In the genomic region with DNA sequence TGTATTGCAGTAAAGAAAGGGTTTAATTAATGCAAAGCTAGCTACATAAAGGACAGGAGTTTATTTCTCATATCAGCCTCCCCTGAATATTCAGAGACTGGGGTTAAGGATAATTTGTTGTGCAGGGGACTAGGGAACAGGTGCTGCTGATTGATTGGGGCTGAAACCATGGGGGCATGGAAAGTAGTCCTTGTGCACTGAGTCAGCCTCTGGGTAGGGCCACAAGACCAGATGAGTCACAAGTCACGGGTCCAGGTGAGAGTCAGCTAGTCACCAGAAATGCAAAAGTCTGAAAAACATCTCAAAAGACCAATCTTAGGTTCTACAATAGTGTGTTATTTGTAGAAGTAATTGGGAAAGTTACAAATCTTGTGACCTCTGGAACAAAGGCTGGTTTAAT, we compare ENCODE assay signal across 21 cellular contexts. TPM values are rescaled to one million over a fixed set of nuclear protein-coding genes. Genes with fewer than 3 reads are reported as not detected.
DNase-seq lines count a peak whose midpoint lies in the region; ATAC-seq, FAIRE-seq and TF ChIP-seq lines count a peak whose summit lies in the region.
"Had no signal": no experiment of that assay in that cellular context is flagged by ENCODE, and none has a peak within 500 bp of the region (broad histone marks: within the 10 kb centered on the region; RNA-seq: fewer than 3 reads in every experiment).

No MANE protein-coding gene starts in this region.

- no peak for FAIRE-seq in bronchial epithelial cell (lab: Jason Lieb, UNC)
- FAIRE-seq: GM19239, HTR-8/SVneo had no signal

- no peak overlapping the region for H3K4me3 ChIP-seq in bronchial epithelial cell (ENCODE audit: low read depth, low read length)

- intact Hi-C loops in activated CD8-positive, alpha-beta T cell treated with anti-CD3 and anti-CD28 coated beads for 36 hours (cut with micrococcal nuclease): no loop called here

- H3K9me3 Mint-ChIP-seq in activated CD8-positive, alpha-beta T cell treated with anti-CD3 and anti-CD28 coated beads for 36 hours: no peaks in the 10 kb centered on the region
- H3K9me3 Mint-ChIP-seq in activated CD8-positive, alpha-beta T cell treated with anti-CD3 and anti-CD28 coated beads, Interleukin-2, amount 10 ng/mL, durations not matched to agents 7 days and 5 days (ENCODE audit: insufficient read depth): no peaks in the 10 kb centered on the region
- H3K9me3 Mint-ChIP-seq in stimulated activated effector memory CD8-positive, alpha-beta T cell treated with anti-CD3 and anti-CD28 coated beads, Interleukin-12 subunit alpha, Interleukin-12 subunit beta, amount 100 ng/mL, for 72 hours: no peaks in the 10 kb centered on the region

- H3K27ac Mint-ChIP-seq in activated CD8-positive, alpha-beta T cell treated with anti-CD3 and anti-CD28 coated beads for 36 hours: no peak overlapping the region
- no peak overlapping the region for H3K27ac Mint-ChIP-seq in activated CD8-positive, alpha-beta T cell treated with anti-CD3 and anti-CD28 coated beads, Interleukin-2, amount 10 ng/mL, durations not matched to agents 7 days and 5 days
- no peak overlapping the region for H3K27ac Mint-ChIP-seq in stimulated activated effector memory CD8-positive, alpha-beta T cell treated with anti-CD3 and anti-CD28 coated beads, Interleukin-12 subunit alpha, Interleukin-12 subunit beta, amount 100 ng/mL, for 72 hours
- no peak overlapping the region for H3K27ac Mint-ChIP-seq in T-helper 17 cell
- H3K27ac Mint-ChIP-seq: CD4-positive, CD25-positive, alpha-beta regulatory T cell had no signal

- POLR2A ChIA-PET in activated CD8-positive, alpha-beta T cell treated with anti-CD3 and anti-CD28 coated beads for 36 hours (lab: Charles Lee): no interaction called here
- POLR2A ChIA-PET in activated CD8-positive, alpha-beta T cell treated with anti-CD3 and anti-CD28 coated beads, Interleukin-2, amount 10 ng/mL, durations not matched to agents 7 days and 5 days (lab: Charles Lee): no interaction called here

- no peaks in the 10 kb centered on the region for H3K36me3 Mint-ChIP-seq in activated CD8-positive, alpha-beta T cell treated with anti-CD3 and anti-CD28 coated beads for 36 hours (ENCODE audit: low read depth)
- no peaks in the 10 kb centered on the region for H3K36me3 Mint-ChIP-seq in activated CD8-positive, alpha-beta T cell treated with anti-CD3 and anti-CD28 coated beads, Interleukin-2, amount 10 ng/mL, durations not matched to agents 7 days and 5 days (ENCODE audit: low read depth)
- H3K36me3 Mint-ChIP-seq in stimulated activated effector memory CD8-positive, alpha-beta T cell treated with anti-CD3 and anti-CD28 coated beads, Interleukin-12 subunit alpha, Interleukin-12 subunit beta, amount 100 ng/mL, for 72 hours: no peaks in the 10 kb centered on the region
- peaks cover 8% of the 10 kb centered on the region for H3K36me3 Mint-ChIP-seq in T-helper 17 cell (ENCODE audit: low read depth)
- H3K36me3 Mint-ChIP-seq: CD4-positive, CD25-positive, alpha-beta regulatory T cell had no signal

- no peak overlapping the region for H3K4me3 Mint-ChIP-seq in activated CD8-positive, alpha-beta T cell treated with anti-CD3 and anti-CD28 coated beads for 36 hours
- H3K4me3 Mint-ChIP-seq in activated CD8-positive, alpha-beta T cell treated with anti-CD3 and anti-CD28 coated beads, Interleukin-2, amount 10 ng/mL, durations not matched to agents 7 days and 5 days: no peak overlapping the region
- H3K4me3 Mint-ChIP-seq in stimulated activated effector memory CD8-positive, alpha-beta T cell treated with anti-CD3 and anti-CD28 coated beads, Interleukin-12 subunit alpha, Interleukin-12 subunit beta, amount 100 ng/mL, for 72 hours: no peak overlapping the region
- H3K4me3 Mint-ChIP-seq in T-helper 17 cell: no peak overlapping the region
- H3K4me3 Mint-ChIP-seq: CD4-positive, CD25-positive, alpha-beta regulatory T cell had no signal

- CTCF ChIA-PET in activated CD8-positive, alpha-beta T cell treated with anti-CD3 and anti-CD28 coated beads for 36 hours (lab: Charles Lee): interaction anchor here (0.5 to 1.8 kb wide), 2 partner anchors 12 to 383 kb away, joined by 3 to 5 read pairs; no protein-coding TSS in a partner anchor
- CTCF ChIA-PET in activated CD8-positive, alpha-beta T cell treated with anti-CD3 and anti-CD28 coated beads, Interleukin-2, amount 10 ng/mL, durations not matched to agents 7 days and 5 days (lab: Charles Lee): interaction anchor here (1.7 to 1.9 kb wide), 2 partner anchors 11 to 209 kb away, joined by 5 to 6 read pairs; no protein-coding TSS in a partner anchor

- TF ChIP-seq CTCF in activated CD8-positive, alpha-beta T cell treated with anti-CD3 and anti-CD28 coated beads for 36 hours (IDR thresholded peaks at IDR 0.05): no peak
- no peak for TF ChIP-seq CTCF in bronchial epithelial cell (IDR thresholded peaks at IDR 0.05; ENCODE audit: insufficient read depth, low read length, severe bottlenecking)

- H3K36me3 ChIP-seq in bronchial epithelial cell (ENCODE audit: control insufficient read depth, insufficient read depth, low read length): no peaks in the 10 kb centered on the region

- H3K4me1 Mint-ChIP-seq in activated CD8-positive, alpha-beta T cell treated with anti-CD3 and anti-CD28 coated beads for 36 hours (ENCODE audit: low read depth): no peaks in the 10 kb centered on the region
- no peaks in the 10 kb centered on the region for H3K4me1 Mint-ChIP-seq in activated CD8-positive, alpha-beta T cell treated with anti-CD3 and anti-CD28 coated beads, Interleukin-2, amount 10 ng/mL, durations not matched to agents 7 days and 5 days (ENCODE audit: low read depth)
- H3K4me1 Mint-ChIP-seq in stimulated activated effector memory CD8-positive, alpha-beta T cell treated with anti-CD3 and anti-CD28 coated beads, Interleukin-12 subunit alpha, Interleukin-12 subunit beta, amount 100 ng/mL, for 72 hours: no peaks in the 10 kb centered on the region
- no peaks in the 10 kb centered on the region for H3K4me1 Mint-ChIP-seq in T-helper 17 cell
- H3K4me1 Mint-ChIP-seq: CD4-positive, CD25-positive, alpha-beta regulatory T cell had no signal

- peak; percentile 25 for DNase-seq in activated CD8-positive, alpha-beta T cell treated with anti-CD3 and anti-CD28 coated beads for 36 hours
- DNase-seq in activated CD8-positive, alpha-beta T cell treated with anti-CD3 and anti-CD28 coated beads, Interleukin-2, amount 10 ng/mL, durations not matched to agents 7 days and 5 days: no peak
- peak; percentile 7 for DNase-seq in stimulated activated CD4-positive, alpha-beta T cell treated with anti-CD3 and anti-CD28 coated beads, Interleukin-1b, Interleukin-23, amount 100 ng/mL, for 48 hours
- no peak for DNase-seq in stimulated activated CD4-positive, alpha-beta T cell treated with anti-CD3 and anti-CD28 coated beads, Interleukin-2, amount 100 ng/mL, for 24 hours
- DNase-seq in bronchial epithelial cell (ENCODE audit: low read depth) (peak; percentile 43), T-helper 17 cell (no peak)
- DNase-seq in stimulated activated effector memory CD8-positive, alpha-beta T cell treated with anti-CD3 and anti-CD28 coated beads, Interleukin-12 subunit alpha, Interleukin-12 subunit beta, amount 100 ng/mL, for 72 hours (ENCODE audit: low spot score in 2 of 2): peak in 1 of 2 donors; percentile 20
- DNase-seq: CD4-positive, CD25-positive, alpha-beta regulatory T cell; DMS79; IMR-90; NCI-H1105; NCI-H1694; NCI-H2081; NCI-H2171; NCI-H345; NCI-H524; NCI-H82; SHP77 had no signal

- peak; percentile 61 for ATAC-seq in activated CD8-positive, alpha-beta T cell treated with anti-CD3 and anti-CD28 coated beads for 36 hours
- ATAC-seq in activated CD8-positive, alpha-beta T cell treated with anti-CD3 and anti-CD28 coated beads, Interleukin-2, amount 10 ng/mL, durations not matched to agents 7 days and 5 days: no peak
- peak; percentile 80 for ATAC-seq in stimulated activated effector memory CD8-positive, alpha-beta T cell treated with anti-CD3 and anti-CD28 coated beads, Interleukin-12 subunit alpha, Interleukin-12 subunit beta, amount 100 ng/mL, for 72 hours
- ATAC-seq in GM21723 (IDR thresholded peaks at IDR 0.05; ENCODE audit: unreplicated experiment): no peak
- ATAC-seq in T-helper 17 cell: no peak

- H3K9me3 ChIP-seq in T-helper 17 cell (ENCODE audit: control insufficient read depth, low read length, poor library complexity, severe bottlenecking): no peaks in the 10 kb centered on the region

- H3K27me3 ChIP-seq in bronchial epithelial cell (ENCODE audit: control insufficient read depth, insufficient read depth, low read length): peaks cover 1% of the 10 kb centered on the region

- peaks cover 10% of the 10 kb centered on the region for H3K27me3 Mint-ChIP-seq in activated CD8-positive, alpha-beta T cell treated with anti-CD3 and anti-CD28 coated beads for 36 hours
- H3K27me3 Mint-ChIP-seq in activated CD8-positive, alpha-beta T cell treated with anti-CD3 and anti-CD28 coated beads, Interleukin-2, amount 10 ng/mL, durations not matched to agents 7 days and 5 days (ENCODE audit: low read depth): peaks cover 10% of the 10 kb centered on the region
- peaks cover 58% of the 10 kb centered on the region for H3K27me3 Mint-ChIP-seq in T-helper 17 cell

RNA-seq across cellular contexts. Expression of gene SYT13, which starts 32.9 kb away (rescaled TPM):
- not detected for total RNA-seq in activated CD8-positive, alpha-beta T cell treated with anti-CD3 and anti-CD28 coated beads for 36 hours
- not detected for total RNA-seq in activated CD8-positive, alpha-beta T cell treated with anti-CD3 and anti-CD28 coated beads, Interleukin-2, amount 10 ng/mL, durations not matched to agents 7 days and 5 days
- not detected in 2 replicates for total RNA-seq in bronchial epithelial cell
- total RNA-seq in T-helper 17 cell: under 1 TPM in 1 of 2 donors, not detected in 1; 0.89 TPM
- total RNA-seq: CD4-positive, CD25-positive, alpha-beta regulatory T cell; IMR-90 had no signal

Comparison
In these comparisons a context has a peak if more than half of its experiments do, and no peak if none do; other contexts are left out.
1. ATAC-seq: peak in activated CD8-positive, alpha-beta T cell treated with anti-CD3 and anti-CD28 coated beads for 36 hours (single experiment) and stimulated activated effector memory CD8-positive, alpha-beta T cell treated with anti-CD3 and anti-CD28 coated beads, Interleukin-12 subunit alpha, Interleukin-12 subunit beta, amount 100 ng/mL, for 72 hours (single experiment); none in activated CD8-positive, alpha-beta T cell treated with anti-CD3 and anti-CD28 coated beads, Interleukin-2, amount 10 ng/mL, durations not matched to agents 7 days and 5 days (single experiment), GM21723 (single experiment) and T-helper 17 cell (single experiment).
2. DNase-seq: peak in activated CD8-positive, alpha-beta T cell treated with anti-CD3 and anti-CD28 coated beads for 36 hours (single experiment), stimulated activated CD4-positive, alpha-beta T cell treated with anti-CD3 and anti-CD28 coated beads, Interleukin-1b, Interleukin-23, amount 100 ng/mL, for 48 hours (single experiment) and bronchial epithelial cell (single experiment); none in activated CD8-positive, alpha-beta T cell treated with anti-CD3 and anti-CD28 coated beads, Interleukin-2, amount 10 ng/mL, durations not matched to agents 7 days and 5 days (single experiment), stimulated activated CD4-positive, alpha-beta T cell treated with anti-CD3 and anti-CD28 coated beads, Interleukin-2, amount 100 ng/mL, for 24 hours (0 of 2) and T-helper 17 cell (0 of 3).